Comparison of ENCODE assay signal across 18 cellular contexts in genomic region chr15:59116141-59116540, GRCh38. TPM values are rescaled to one million over a fixed set of nuclear protein-coding genes. Genes with fewer than 3 reads are reported as not detected.
"Had no signal": no experiment of that assay in that cellular context is flagged by ENCODE, and none has a peak within 500 bp of the region (broad histone marks: within the 10 kb centered on the region; RNA-seq: fewer than 3 reads in every experiment).

No MANE protein-coding gene starts in this region.

- H3K4me1 ChIP-seq: ascending aorta, neural progenitor cell had no signal

- H3K4me2 ChIP-seq: neural progenitor cell had no signal

- DNase-seq: activated CD4-positive, CD25-positive, alpha-beta regulatory T cell treated with anti-CD3 and anti-CD28 coated beads, Interleukin-2, amount 50 U/mL, for 72 hours; activated gamma-delta T cell; dermis blood vessel endothelial cell; effector memory CD8-positive, alpha-beta T cell; immature natural killer cell; left ventricle myocardium superior; mucosa of descending colon; naive thymus-derived CD4-positive, alpha-beta T cell; stimulated activated CD4-positive, alpha-beta T cell treated with anti-CD3 and anti-CD28 coated beads, Interleukin-2, amount 100 ng/mL, for 24 hours; T1000 had no signal

- H3K36me3 ChIP-seq: ascending aorta had no signal

- H3K9ac ChIP-seq: neural progenitor cell had no signal

- ATAC-seq: effector memory CD8-positive, alpha-beta T cell; left ventricle myocardium superior; mucosa of descending colon; naive thymus-derived CD4-positive, alpha-beta T cell had no signal

- H3K27me3 ChIP-seq: ascending aorta, cardiac muscle cell, neural progenitor cell had no signal

- H3K36me3 Mint-ChIP-seq: activated naive CD4-positive, alpha-beta T cell treated with anti-CD3 and anti-CD28 coated beads, Interleukin-2, amount 50 U/mL, for 24 hours; memory B cell had no signal

- H3K4me3 ChIP-seq: ascending aorta, cardiac muscle cell, mucosa of descending colon, neural progenitor cell had no signal

- H3K27me3 Mint-ChIP-seq: activated naive CD4-positive, alpha-beta T cell treated with anti-CD3 and anti-CD28 coated beads, Interleukin-2, amount 50 U/mL, for 24 hours; effector memory CD8-positive, alpha-beta T cell; memory B cell; naive thymus-derived CD4-positive, alpha-beta T cell; progenitor cell of endocrine pancreas; stimulated activated naive CD8-positive, alpha-beta T cell treated with anti-CD3 and anti-CD28 coated beads, Interleukin-15, Interleukin-2, amounts not matched to agents 100 ng/mL and 50 ng/mL, for 24 hours; type B pancreatic cell had no signal

- H3K9me3 Mint-ChIP-seq: activated naive CD4-positive, alpha-beta T cell treated with anti-CD3 and anti-CD28 coated beads, Interleukin-2, amount 50 U/mL, for 24 hours; effector memory CD8-positive, alpha-beta T cell; immature natural killer cell; memory B cell; naive thymus-derived CD4-positive, alpha-beta T cell; neural progenitor cell; stimulated activated naive CD8-positive, alpha-beta T cell treated with anti-CD3 and anti-CD28 coated beads, Interleukin-15, Interleukin-2, amounts not matched to agents 100 ng/mL and 50 ng/mL, for 24 hours; type B pancreatic cell had no signal

- H3K4me1 Mint-ChIP-seq: activated naive CD4-positive, alpha-beta T cell treated with anti-CD3 and anti-CD28 coated beads, Interleukin-2, amount 50 U/mL, for 24 hours; immature natural killer cell; neural progenitor cell had no signal

- H3K9me3 ChIP-seq: ascending aorta, mucosa of descending colon had no signal

- H3K27ac ChIP-seq: ascending aorta, cardiac muscle cell, neural progenitor cell had no signal

- H2AFZ ChIP-seq: neural progenitor cell had no signal

- H3K4me3 Mint-ChIP-seq: activated naive CD4-positive, alpha-beta T cell treated with anti-CD3 and anti-CD28 coated beads, Interleukin-2, amount 50 U/mL, for 24 hours; effector memory CD8-positive, alpha-beta T cell; immature natural killer cell; memory B cell; naive thymus-derived CD4-positive, alpha-beta T cell; neural progenitor cell; stimulated activated naive CD8-positive, alpha-beta T cell treated with anti-CD3 and anti-CD28 coated beads, Interleukin-15, Interleukin-2, amounts not matched to agents 100 ng/mL and 50 ng/mL, for 24 hours; type B pancreatic cell had no signal

- H3K27ac Mint-ChIP-seq: activated naive CD4-positive, alpha-beta T cell treated with anti-CD3 and anti-CD28 coated beads, Interleukin-2, amount 50 U/mL, for 24 hours; effector memory CD8-positive, alpha-beta T cell; immature natural killer cell; memory B cell; neural progenitor cell; progenitor cell of endocrine pancreas; stimulated activated naive CD8-positive, alpha-beta T cell treated with anti-CD3 and anti-CD28 coated beads, Interleukin-15, Interleukin-2, amounts not matched to agents 100 ng/mL and 50 ng/mL, for 24 hours; type B pancreatic cell had no signal

RNA-seq across cellular contexts. Expression of gene CCNB2, which starts 11.2 kb away (rescaled TPM):
- total RNA-seq: ascending aorta had no signal
- polyA plus RNA-seq: naive thymus-derived CD4-positive, alpha-beta T cell had no signal
